In the genomic region with DNA sequence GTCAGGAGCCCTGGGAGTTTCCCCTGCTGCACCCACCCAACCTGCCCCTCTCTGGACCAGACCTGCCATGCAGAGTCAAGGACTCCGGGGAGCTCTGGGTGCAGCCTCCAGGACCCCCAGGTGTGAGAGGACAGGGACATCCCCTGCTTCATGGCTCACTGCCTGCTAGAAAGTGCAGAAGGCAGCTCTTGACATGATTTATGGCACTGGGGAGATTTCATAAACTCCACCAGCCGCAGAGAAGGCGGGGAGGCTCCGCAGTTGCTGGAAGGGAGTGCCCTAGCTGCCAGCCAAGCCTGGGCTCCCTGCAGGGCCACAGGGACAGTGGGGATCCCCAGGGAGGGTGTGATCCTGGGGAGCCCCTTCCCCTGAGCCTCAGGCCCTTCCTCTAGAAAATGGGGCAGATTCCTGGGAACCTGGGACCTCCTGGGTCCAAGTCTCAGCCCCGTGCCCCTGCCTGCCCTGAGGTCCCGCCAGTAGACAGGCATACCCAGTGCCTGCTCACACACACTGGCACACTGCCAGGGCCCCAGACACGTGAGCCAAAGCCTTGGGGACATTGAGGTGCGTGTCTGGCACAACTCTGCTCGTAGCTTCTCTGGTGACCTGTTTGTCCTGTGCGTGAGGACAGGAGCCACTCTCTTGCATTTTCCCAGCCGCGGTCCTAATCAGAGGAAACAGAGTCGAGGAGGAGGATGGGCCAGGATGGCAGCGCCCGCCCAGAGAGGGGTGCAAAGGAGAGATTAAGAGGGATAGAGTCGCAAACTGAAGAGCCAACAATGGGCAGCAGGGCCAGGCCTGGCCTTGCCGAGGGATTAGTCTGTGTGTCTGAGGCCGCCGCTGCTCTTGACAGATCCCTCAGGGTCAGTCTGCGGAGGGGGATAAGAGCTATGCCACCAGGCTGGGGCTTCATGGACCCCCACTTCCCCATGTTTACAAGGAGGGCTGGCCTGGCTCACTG, we compare ENCODE assay signal across 12 cellular contexts. TPM values are rescaled to one million over a fixed set of nuclear protein-coding genes. Genes with fewer than 3 reads are reported as not detected.
A peak's percentile ranks its signal among the peaks of the same experiment; 100 is the strongest.
DNase-seq lines count a peak whose midpoint lies in the region; ATAC-seq and FAIRE-seq lines count a peak whose summit lies in the region.
"Had no signal": no experiment of that assay in that cellular context is flagged by ENCODE, and none has a peak within 500 bp of the region (broad histone marks: within the 10 kb centered on the region; RNA-seq: fewer than 3 reads in every experiment).

No MANE protein-coding gene starts in this region.

- peak; percentile 94 for ATAC-seq in left colon
- ATAC-seq: T-helper 17 cell had no signal

- intact Hi-C loops in left colon (cut with DNase I, micrococcal nuclease), result no loop called here

- FAIRE-seq in RCC 7860 (lab: Jason Lieb, UNC), result no peak

- DNase-seq in DMS79 treated with DMSO at 0.1 percent for 48 hours (lab: John Stamatoyannopoulos, UW) (peak; percentile 60), NCI-H128 (lab: John Stamatoyannopoulos, UW; ENCODE audit: unreplicated experiment) (peak; percentile 55), RCC 7860 (ENCODE audit: low spot score) (peak; percentile 9), left colon (peak; percentile 33 to 53), GOT3 (lab: John Stamatoyannopoulos, UW) (no peak), HPDE6-E6E7 (ENCODE audit: extremely low spot score) (no peak), Ammon's horn (ENCODE audit: low spot score) (no peak)
- no peak for DNase-seq in activated CD4-positive, alpha-beta T cell treated with anti-CD3 and anti-CD28 coated beads for 48 hours
- DNase-seq: activated effector memory CD4-positive, alpha-beta T cell treated with Interleukin-2 at 50 U/mL for 16 hours; T-helper 17 cell had no signal

RNA-seq across cellular contexts. Expression of gene CABP7, which starts 13.8 kb away (rescaled TPM):
- under 1 TPM in 1 of 2 donors, not detected in 1; 0.12 TPM for total RNA-seq in left colon
- total RNA-seq: dermis microvascular lymphatic vessel endothelial cell, neural crest cell had no signal

RNA-seq across cellular contexts. Expression of gene ZMAT5, which starts 33.2 kb away (rescaled TPM):
- 10 to 100 TPM; 12.7 TPM for total RNA-seq in left colon

RNA-seq across cellular contexts. Expression of gene UQCR10, which starts 33.5 kb away (rescaled TPM):
- total RNA-seq in left colon, result 100 to 1,000 TPM; 157 to 198 TPM

Comparison
In these comparisons a context has a peak if more than half of its experiments do, and no peak if none do; other contexts are left out.
1. DNase-seq: peak in DMS79 treated with DMSO at 0.1 percent for 48 hours (single experiment), NCI-H128 (single experiment), RCC 7860 (single experiment) and left colon (2 of 2); none in activated CD4-positive, alpha-beta T cell treated with anti-CD3 and anti-CD28 coated beads for 48 hours (single experiment), GOT3 (single experiment), HPDE6-E6E7 (single experiment) and Ammon's horn (single experiment).